1 cellular context compared by ENCODE assay signal in the genomic region with DNA sequence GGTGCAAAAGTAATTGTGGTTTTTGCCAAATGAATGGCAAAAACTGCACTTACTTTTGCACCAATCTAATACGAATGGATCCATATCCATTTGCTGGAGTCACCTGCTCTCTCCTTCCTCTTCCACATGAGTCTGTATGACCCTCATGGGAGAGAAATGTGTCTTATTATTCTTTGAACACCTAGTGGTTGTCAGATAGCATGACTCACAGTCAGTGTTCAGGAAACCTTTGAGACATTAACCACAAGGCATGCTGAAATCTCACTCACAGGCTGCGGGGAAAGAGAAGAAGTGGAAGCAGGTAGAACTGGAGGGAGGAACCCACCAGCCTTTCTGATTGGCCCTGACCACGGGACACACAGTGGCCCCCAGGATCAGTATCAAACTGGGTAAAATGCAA.
TF ChIP-seq lines count a peak whose summit lies in the region.

No MANE protein-coding gene starts in this region.

TF ChIP-seq in K562, 482 proteins besides CTCF, POLR2A, EP300 and RAD21:
- TF ChIP-seq THRAP3 (IDR thresholded peaks at IDR 0.05; ENCODE audit: borderline replicate concordance) (no peak), FOSL1 (tag; conservative IDR thresholded peaks at IDR 0.05) (peak; percentile 50; the same call in 1 of the 2 replicates)
TF ChIP-seq in K562: peak in this region for 1.
